ENCODE assay signal across 20 cellular contexts in the genomic region with DNA sequence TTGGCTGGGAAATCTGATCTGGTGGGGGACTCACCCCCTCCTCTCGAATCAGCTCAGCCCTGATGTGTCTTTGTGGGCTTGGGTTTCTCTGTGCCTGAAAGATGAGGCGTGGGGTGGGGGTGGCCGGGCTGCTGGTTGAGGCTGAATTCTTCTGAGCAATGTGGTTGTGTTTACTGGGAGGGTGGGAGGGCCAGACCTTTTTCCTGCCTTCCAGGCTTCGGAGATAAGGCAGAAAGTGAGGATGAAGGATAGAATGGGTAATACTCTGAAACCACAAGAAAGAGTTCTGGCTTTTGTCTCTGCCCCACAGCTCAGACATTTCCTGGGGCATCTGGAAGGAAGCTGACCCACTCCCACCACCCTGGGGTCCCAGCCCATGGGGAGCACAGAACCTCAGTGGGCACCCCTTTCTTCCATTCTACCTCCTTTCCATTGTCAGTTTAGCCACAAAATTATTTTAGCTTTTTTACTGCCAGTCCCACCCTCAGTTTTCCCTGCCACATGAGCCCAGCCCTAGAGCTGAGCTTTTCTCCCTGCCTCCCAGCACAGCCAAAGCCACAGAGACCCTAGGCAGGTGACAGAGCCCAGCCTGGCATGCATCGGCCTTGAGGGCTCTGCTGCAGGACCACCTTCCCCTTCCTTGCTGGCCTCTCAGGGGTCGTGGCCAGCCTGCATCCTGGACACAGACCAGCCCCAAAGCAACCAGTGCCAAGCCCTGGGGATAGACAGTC. TPM values are rescaled to one million over a fixed set of nuclear protein-coding genes. Genes with fewer than 3 reads are reported as not detected.
A peak's percentile ranks its signal among the peaks of the same experiment; 100 is the strongest.
DNase-seq lines count a peak whose midpoint lies in the region; ATAC-seq and TF ChIP-seq lines count a peak whose summit lies in the region.
"Had no signal": no experiment of that assay in that cellular context is flagged by ENCODE, and none has a peak within 500 bp of the region (broad histone marks: within the 10 kb centered on the region; RNA-seq: fewer than 3 reads in every experiment).

No MANE protein-coding gene starts in this region.

- no peak overlapping the region for H4K91ac ChIP-seq in IMR-90 (ENCODE audit: insufficient read depth, low read depth, low read length)

- DNase-seq in IMR-90 (peak; percentile 24), SK-N-MC (ENCODE audit: low read depth, low spot score) (no peak), fibroblast of the aortic adventitia (ENCODE audit: low read depth) (peak; percentile 26), smooth muscle cell (lab: John Stamatoyannopoulos, UW; ENCODE audit: unreplicated experiment) (no peak)
- DNase-seq in activated CD8-positive, alpha-beta memory T cell treated with anti-CD3 and anti-CD28 coated beads, Interleukin-2, amount 10 ng/mL, durations not matched to agents 7 days and 5 days: no peak
- DNase-seq in activated naive CD4-positive, alpha-beta T cell treated with anti-CD3 and anti-CD28 coated beads, Interleukin-2, amount 50 U/mL, for 16 hours: no peak
- DNase-seq: COR-L47, hippocampal formation, NCI-H2107, NCI-H748 treated with DMSO at 0.1 percent for 48 hours had no signal

- no peak overlapping the region for H2BK15ac ChIP-seq in IMR-90 (ENCODE audit: low read depth, low read length)

- H3K14ac ChIP-seq in IMR-90 (replicated peaks; ENCODE audit: low read depth, low read length): no peak overlapping the region

- H3K4me2 ChIP-seq in IMR-90 (ENCODE audit: low read depth, low read length) (no peak overlapping the region), smooth muscle cell (peak overlapping the region; percentile 69)

- H2BK120ac ChIP-seq in IMR-90 (ENCODE audit: low read depth, low read length): no peak overlapping the region

- in situ Hi-C loops in IMR-90 (cut with MboI; ENCODE audit: low sequenced_read_pairs): no loop called here

- TF ChIP-seq CTCF in IMR-90 (conservative IDR thresholded peaks at IDR 0.05; ENCODE audit: low read depth, low read length) (no peak), fibroblast of the aortic adventitia (IDR thresholded peaks at IDR 0.05; ENCODE audit: insufficient read depth, low read length) (no peak), smooth muscle cell (IDR thresholded peaks at IDR 0.05; ENCODE audit: borderline replicate concordance, insufficient read depth, poor library complexity, severe bottlenecking) (no peak)

- H3K4me1 Mint-ChIP-seq in activated CD8-positive, alpha-beta memory T cell treated with anti-CD3 and anti-CD28 coated beads, Interleukin-2, amount 10 ng/mL, durations not matched to agents 7 days and 5 days: peaks cover 2% of the 10 kb centered on the region
- H3K4me1 Mint-ChIP-seq: activated naive CD4-positive, alpha-beta T cell treated with anti-CD3 and anti-CD28 coated beads, Interleukin-2, amount 10 ng/mL, durations not matched to agents 7 days and 5 days had no signal

- H2AFZ ChIP-seq in IMR-90 (replicated peaks; ENCODE audit: low read length, poor library complexity) (no peak overlapping the region), smooth muscle cell (ENCODE audit: low read depth) (no peak overlapping the region)

- no peaks in the 10 kb centered on the region for H3K27me3 Mint-ChIP-seq in activated CD8-positive, alpha-beta memory T cell treated with anti-CD3 and anti-CD28 coated beads, Interleukin-2, amount 10 ng/mL, durations not matched to agents 7 days and 5 days
- H3K27me3 Mint-ChIP-seq: T-cell had no signal

- no peak overlapping the region for H3K4me3 ChIP-seq in IMR-90 (ENCODE audit: insufficient read depth, low read depth, low read length)
- H3K4me3 ChIP-seq in SK-N-MC: no peak overlapping the region
- no peak overlapping the region for H3K4me3 ChIP-seq in fibroblast of the aortic adventitia (ENCODE audit: low read depth, low read length)
- H3K4me3 ChIP-seq in smooth muscle cell: no peak overlapping the region
- H3K4me3 ChIP-seq: skin epidermis, testis had no signal

- no peak overlapping the region for H3K4ac ChIP-seq in IMR-90 (ENCODE audit: low read depth, low read length)

- H3F3A ChIP-seq in smooth muscle cell (ENCODE audit: low read depth): peaks cover 11% of the 10 kb centered on the region

- H3K27me3 ChIP-seq in IMR-90 (ENCODE audit: control insufficient read depth, insufficient read depth, low read length): no peaks in the 10 kb centered on the region
- H3K27me3 ChIP-seq in smooth muscle cell (ENCODE audit: low read depth): no peaks in the 10 kb centered on the region
- H3K27me3 ChIP-seq: testis had no signal

- H3K79me2 ChIP-seq in smooth muscle cell (ENCODE audit: low read depth): no peaks in the 10 kb centered on the region

- peaks cover 14% of the 10 kb centered on the region for H3K9me1 ChIP-seq in IMR-90 (ENCODE audit: insufficient read depth, low read length)

- no peaks in the 10 kb centered on the region for H3K9me3 Mint-ChIP-seq in activated CD8-positive, alpha-beta memory T cell treated with anti-CD3 and anti-CD28 coated beads, Interleukin-2, amount 10 ng/mL, durations not matched to agents 7 days and 5 days (ENCODE audit: low read depth)
- H3K9me3 Mint-ChIP-seq: activated naive CD4-positive, alpha-beta T cell treated with anti-CD3 and anti-CD28 coated beads, Interleukin-2, amount 10 ng/mL, durations not matched to agents 7 days and 5 days; activated T-cell treated with anti-CD3 and anti-CD28 coated beads, Interleukin-2, amount 50 U/mL, for 72 hours; T-cell had no signal

- BruUV-seq in IMR-90 (replicated peaks; lab: Mats Ljungman, UMichigan): no TSS peak

- CTCF ChIA-PET in IMR-90 (lab: Yijun Ruan, JAX): interaction anchor here (0.6 to 1.4 kb wide), 2 partner anchors 8 to 18 kb away, joined by 3 read pairs; no protein-coding TSS in a partner anchor
- CTCF ChIA-PET in activated CD8-positive, alpha-beta memory T cell treated with anti-CD3 and anti-CD28 coated beads, Interleukin-2, amount 10 ng/mL, durations not matched to agents 7 days and 5 days (lab: Charles Lee): interaction anchor here (0.7 to 4.1 kb wide), 27 partner anchors 8 to 422 kb away, joined by 3 to 23 read pairs (median 5); a partner anchor contains a TSS

- no peak for ATAC-seq in IMR-90 (ENCODE audit: low read depth)
- no peak for ATAC-seq in activated CD8-positive, alpha-beta memory T cell treated with anti-CD3 and anti-CD28 coated beads, Interleukin-2, amount 10 ng/mL, durations not matched to agents 7 days and 5 days
- ATAC-seq in GM18858 (IDR thresholded peaks at IDR 0.05; ENCODE audit: unreplicated experiment): no peak

- H3K4me1 ChIP-seq in IMR-90 (ENCODE audit: control insufficient read depth, insufficient read depth, low read length) (peaks cover 23% of the 10 kb centered on the region), smooth muscle cell (ENCODE audit: low read depth) (peaks cover 11% of the 10 kb centered on the region)

- H3K9me3 ChIP-seq in IMR-90 (ENCODE audit: control insufficient read depth, insufficient read depth, low read length) (no peaks in the 10 kb centered on the region), SK-N-MC (ENCODE audit: low read depth, low read length) (no peaks in the 10 kb centered on the region), smooth muscle cell (replicated peaks; ENCODE audit: low read depth) (no peaks in the 10 kb centered on the region)
- H3K9me3 ChIP-seq: testis had no signal

- no CpG with 5 or more reads among the region's 6 CpGs for WGBS in IMR-90 (ENCODE audit: extremely low coverage in 2 of 2, insufficient read length in 1 of 2), 2 experiments
- WGBS in smooth muscle cell (ENCODE audit: low lambda C conversion rate): 21% methylated on average over 6 of the region's 6 CpGs

- H3K4me3 Mint-ChIP-seq in activated CD8-positive, alpha-beta memory T cell treated with anti-CD3 and anti-CD28 coated beads, Interleukin-2, amount 10 ng/mL, durations not matched to agents 7 days and 5 days: no peak overlapping the region
- H3K4me3 Mint-ChIP-seq: activated naive CD4-positive, alpha-beta T cell treated with anti-CD3 and anti-CD28 coated beads, Interleukin-2, amount 10 ng/mL, durations not matched to agents 7 days and 5 days; activated T-cell treated with anti-CD3 and anti-CD28 coated beads, Interleukin-2, amount 50 U/mL, for 72 hours; T-cell had no signal

- H4K20me1 ChIP-seq in IMR-90 (ENCODE audit: insufficient read depth, low read length) (peaks cover 14% of the 10 kb centered on the region; the same call in 1 of the 2 replicates), smooth muscle cell (ENCODE audit: low read depth) (peaks cover 80% of the 10 kb centered on the region)

- no peak overlapping the region for H3K56ac ChIP-seq in IMR-90 (ENCODE audit: extremely low read depth, insufficient read depth, low read length)

- no peak overlapping the region for H2BK5ac ChIP-seq in IMR-90 (ENCODE audit: low read depth, low read length, poor library complexity, severe bottlenecking)

- no peak for TF ChIP-seq RAD21 in IMR-90 (IDR thresholded peaks at IDR 0.05; ENCODE audit: low read length)

- H4K8ac ChIP-seq in IMR-90 (ENCODE audit: low read depth in 2 of 2, low read length in 2 of 2): no peak overlapping the region

- no peak for TF ChIP-seq POLR2A in IMR-90 (IDR thresholded peaks at IDR 0.05; ENCODE audit: low read depth, low read length)

- H3K36me3 ChIP-seq in IMR-90 (ENCODE audit: control insufficient read depth, insufficient read depth, low read length) (peaks cover 37% of the 10 kb centered on the region), SK-N-MC (ENCODE audit: insufficient read depth, low read length) (peaks cover 47% of the 10 kb centered on the region), smooth muscle cell (ENCODE audit: low read depth) (no peaks in the 10 kb centered on the region)

- intact Hi-C loops in IMR-90 (cut with micrococcal nuclease): loop anchor here (10.0 kb wide), 1 partner anchor 256 kb away; no protein-coding TSS in a partner anchor

- H2AK9ac ChIP-seq in IMR-90 (replicated peaks; ENCODE audit: low read depth, low read length, poor library complexity): no peak overlapping the region

- no peak overlapping the region for H3K27ac Mint-ChIP-seq in activated CD8-positive, alpha-beta memory T cell treated with anti-CD3 and anti-CD28 coated beads, Interleukin-2, amount 10 ng/mL, durations not matched to agents 7 days and 5 days
- H3K27ac Mint-ChIP-seq: activated naive CD4-positive, alpha-beta T cell treated with anti-CD3 and anti-CD28 coated beads, Interleukin-2, amount 10 ng/mL, durations not matched to agents 7 days and 5 days; T-cell had no signal

- POLR2A ChIA-PET in IMR-90 (lab: Charles Lee; ENCODE audit: unreplicated experiment): no interaction called here

- H2AK5ac ChIP-seq in IMR-90 (ENCODE audit: low read depth, low read length): no peak overlapping the region

- peaks cover 0 to 26% of the 10 kb centered on the region in 2 experiments; a peak in 3 of 4 replicates for H3K79me1 ChIP-seq in IMR-90 (ENCODE audit: low read depth in 1 of 2, low read length in 2 of 2)

- dilution Hi-C loops in IMR-90 (cut with HindIII; ENCODE audit: low sequenced_read_pairs, unreplicated experiment): no loop called here

- H3K18ac ChIP-seq in IMR-90 (ENCODE audit: low read depth, low read length): no peak overlapping the region

- H4K5ac ChIP-seq in IMR-90 (ENCODE audit: low read depth, low read length): no peak overlapping the region

- no peak overlapping the region for H2BK20ac ChIP-seq in IMR-90 (ENCODE audit: low read depth, low read length)

- H3K9ac ChIP-seq in IMR-90 (ENCODE audit: low read depth, low read length) (no peak overlapping the region), SK-N-MC (ENCODE audit: insufficient read length) (no peak overlapping the region), smooth muscle cell (ENCODE audit: low read depth) (no peak overlapping the region)

- peaks cover 8% of the 10 kb centered on the region for H3K36me3 Mint-ChIP-seq in activated CD8-positive, alpha-beta memory T cell treated with anti-CD3 and anti-CD28 coated beads, Interleukin-2, amount 10 ng/mL, durations not matched to agents 7 days and 5 days

- H3K23ac ChIP-seq in IMR-90 (ENCODE audit: low read depth, low read length): no peak overlapping the region

- H3K27ac ChIP-seq in IMR-90 (ENCODE audit: insufficient read depth, low read length) (no peak overlapping the region), SK-N-MC (peak overlapping the region; percentile 45; the same call in 1 of the 2 replicates), smooth muscle cell (ENCODE audit: low read depth) (peak overlapping the region; percentile 16)
- H3K27ac ChIP-seq: skin epidermis, testis had no signal

RNA-seq across cellular contexts. Expression of a gene that starts 11.2 kb away (rescaled TPM):
- total RNA-seq in IMR-90 (2012; rRNA removed): not detected in 2 replicates
- not detected in 2 replicates for polyA plus RNA-seq in IMR-90 (2012; rRNA removed)
- not detected in 2 replicates for polyA plus RNA-seq in IMR-90 (2012; cell fraction: cytosol; rRNA removed)
- not detected in 2 replicates for polyA plus RNA-seq in IMR-90 (2012; cell fraction: nucleus; rRNA removed; ENCODE audit: low replicate concordance)
- total RNA-seq in fibroblast of the aortic adventitia (ENCODE audit: low replicate concordance): 0.09 TPM in 1 of 2 replicates, not detected in the other
- total RNA-seq in smooth muscle cell: not detected in 2 replicates
- not detected in 2 replicates for polyA plus RNA-seq in smooth muscle cell
- not detected for total RNA-seq in activated CD8-positive, alpha-beta memory T cell treated with anti-CD3 and anti-CD28 coated beads, Interleukin-2, amount 10 ng/mL, durations not matched to agents 7 days and 5 days
- total RNA-seq: activated T-cell treated with anti-CD3 and anti-CD28 coated beads, Interleukin-2, amount 50 U/mL, for 72 hours; chondrocyte; liver; pulmonary artery endothelial cell; T-cell had no signal
- polyA plus RNA-seq: liver had no signal

RNA-seq across cellular contexts. Expression of a gene that starts 24.9 kb away (rescaled TPM):
- total RNA-seq in IMR-90 (2012; rRNA removed): 31.4 and 33.5 TPM in 2 replicates
- polyA plus RNA-seq in IMR-90 (2012; rRNA removed): 28.6 and 30.4 TPM in 2 replicates
- polyA plus RNA-seq in IMR-90 (2012; cell fraction: cytosol; rRNA removed): 13.7 and 17.1 TPM in 2 replicates
- polyA plus RNA-seq in IMR-90 (2012; cell fraction: nucleus; rRNA removed; ENCODE audit: low replicate concordance): 82.7 and 95.7 TPM in 2 replicates
- total RNA-seq in fibroblast of the aortic adventitia (ENCODE audit: low replicate concordance): 29.0 and 50.3 TPM in 2 replicates
- total RNA-seq in smooth muscle cell: 26.2 and 31.2 TPM in 2 replicates
- polyA plus RNA-seq in smooth muscle cell: 22.5 and 26.0 TPM in 2 replicates
- 10 to 100 TPM; 40.4 to 40.8 TPM for total RNA-seq in activated CD8-positive, alpha-beta memory T cell treated with anti-CD3 and anti-CD28 coated beads, Interleukin-2, amount 10 ng/mL, durations not matched to agents 7 days and 5 days

RNA-seq across cellular contexts. Expression of a gene that starts 52.9 kb away (rescaled TPM):
- total RNA-seq in IMR-90 (2012; rRNA removed): not detected in 2 replicates
- polyA plus RNA-seq in IMR-90 (2012; rRNA removed): not detected in 2 replicates
- not detected in 2 replicates for polyA plus RNA-seq in IMR-90 (2012; cell fraction: cytosol; rRNA removed)
- 0.05 TPM in 1 of 2 replicates, not detected in the other for polyA plus RNA-seq in IMR-90 (2012; cell fraction: nucleus; rRNA removed; ENCODE audit: low replicate concordance)
- not detected in 2 replicates for total RNA-seq in fibroblast of the aortic adventitia (ENCODE audit: low replicate concordance)
- not detected in 2 replicates for total RNA-seq in smooth muscle cell
- polyA plus RNA-seq in smooth muscle cell: not detected in 2 replicates
- total RNA-seq in activated CD8-positive, alpha-beta memory T cell treated with anti-CD3 and anti-CD28 coated beads, Interleukin-2, amount 10 ng/mL, durations not matched to agents 7 days and 5 days: not detected
- total RNA-seq: activated T-cell treated with anti-CD3 and anti-CD28 coated beads, Interleukin-2, amount 50 U/mL, for 72 hours; chondrocyte; liver; pulmonary artery endothelial cell; T-cell had no signal
- polyA plus RNA-seq: esophagus, liver had no signal

Comparison
In these comparisons a context has a peak if more than half of its experiments do, and no peak if none do; other contexts are left out.
1. DNase-seq: peak in IMR-90 (single experiment) and fibroblast of the aortic adventitia (single experiment); none in SK-N-MC (single experiment), smooth muscle cell (single experiment), activated CD8-positive, alpha-beta memory T cell treated with anti-CD3 and anti-CD28 coated beads, Interleukin-2, amount 10 ng/mL, durations not matched to agents 7 days and 5 days (single experiment) and activated naive CD4-positive, alpha-beta T cell treated with anti-CD3 and anti-CD28 coated beads, Interleukin-2, amount 50 U/mL, for 16 hours (single experiment).